In genomic region chr1:193625255-193625654, GRCh38 we compare ENCODE assay signal across 25 cellular contexts.
"Had no signal": no experiment of that assay in that cellular context is flagged by ENCODE, and none has a peak within 500 bp of the region (broad histone marks: within the 10 kb centered on the region; RNA-seq: fewer than 3 reads in every experiment).

No MANE protein-coding gene starts in this region.

- H3K27ac Mint-ChIP-seq: activated B cell treated with CpG ODN at 0.5 μM for 24 hours; activated CD4-positive, alpha-beta T cell treated with anti-CD3 and anti-CD28 coated beads for 36 hours; activated naive CD4-positive, alpha-beta T cell treated with anti-CD3 and anti-CD28 coated beads for 36 hours; activated naive CD8-positive, alpha-beta T cell treated with anti-CD3 and anti-CD28 coated beads, Interleukin-2, amount 10 ng/mL, durations not matched to agents 7 days and 5 days; activated T-cell treated with anti-CD3 and anti-CD28 coated beads, Interleukin-2, amount 50 U/mL, for 72 hours; nephron had no signal

- H3K4me1 ChIP-seq: breast epithelium, colonic mucosa, esophagus squamous epithelium, prostate gland, thyroid gland had no signal

- H3K27me3 ChIP-seq: breast epithelium, colonic mucosa, dorsolateral prefrontal cortex, esophagus squamous epithelium, heart left ventricle, neutrophil, ovary, thyroid gland had no signal

- H3K4me1 Mint-ChIP-seq: activated B cell treated with CpG ODN at 0.5 μM for 24 hours; activated CD4-positive, alpha-beta T cell treated with anti-CD3 and anti-CD28 coated beads for 36 hours; activated naive CD8-positive, alpha-beta T cell treated with anti-CD3 and anti-CD28 coated beads, Interleukin-2, amount 10 ng/mL, durations not matched to agents 7 days and 5 days had no signal

- H3K36me3 Mint-ChIP-seq: memory B cell had no signal

- H3K9me3 ChIP-seq: breast epithelium, colonic mucosa, esophagus squamous epithelium, heart left ventricle, neutrophil, ovary, prostate gland, thyroid gland had no signal

- H3K36me3 ChIP-seq: breast epithelium, colonic mucosa, esophagus squamous epithelium, heart left ventricle, neutrophil, ovary, prostate gland, thyroid gland had no signal

- H3K27ac ChIP-seq: breast epithelium, colonic mucosa, dorsolateral prefrontal cortex, esophagus squamous epithelium, heart left ventricle, neutrophil, ovary, prostate gland, thyroid gland had no signal

- H3K9me3 Mint-ChIP-seq: activated B cell treated with CpG ODN at 0.5 μM for 24 hours; activated naive CD4-positive, alpha-beta T cell treated with anti-CD3 and anti-CD28 coated beads for 36 hours; activated T-cell treated with anti-CD3 and anti-CD28 coated beads, Interleukin-2, amount 50 U/mL, for 72 hours; effector memory CD8-positive, alpha-beta T cell; memory B cell; nephron had no signal

- H3K27me3 Mint-ChIP-seq: activated CD4-positive, alpha-beta T cell treated with anti-CD3 and anti-CD28 coated beads for 36 hours; effector memory CD8-positive, alpha-beta T cell had no signal

- H3K4me3 ChIP-seq: breast epithelium, colonic mucosa, dorsolateral prefrontal cortex, esophagus squamous epithelium, heart left ventricle, ovary, prostate gland, thyroid gland had no signal

- DNase-seq: activated B cell treated with CpG ODN at 0.5 μM for 24 hours; activated CD4-positive, alpha-beta T cell treated with anti-CD3 and anti-CD28 coated beads for 36 hours; activated CD4-positive, alpha-beta T cell treated with anti-CD3 and anti-CD28 coated beads, Interleukin-2, amount 50 U/mL, for 48 hours; activated effector memory CD4-positive, alpha-beta T cell treated with Interleukin-2 at 50 U/mL for 16 hours; activated naive CD4-positive, alpha-beta T cell treated with anti-CD3 and anti-CD28 coated beads for 36 hours; activated naive CD8-positive, alpha-beta T cell treated with anti-CD3 and anti-CD28 coated beads, Interleukin-2, amount 10 ng/mL, durations not matched to agents 7 days and 5 days; activated T-cell treated with anti-CD3 and anti-CD28 coated beads, Interleukin-2, amount 50 U/mL, for 72 hours; amniotic stem cell; colonic mucosa; dorsolateral prefrontal cortex; effector memory CD8-positive, alpha-beta T cell; esophagus squamous epithelium; heart left ventricle; left cardiac atrium; ovary; stimulated activated CD4-positive, alpha-beta T cell treated with anti-CD3 and anti-CD28 coated beads, Interleukin-4, amount 100 ng/mL, for 24 hours; stimulated activated naive CD8-positive, alpha-beta T cell treated with anti-CD3 and anti-CD28 coated beads, Interleukin-15, Interleukin-2, amounts not matched to agents 100 U/mL and 50 U/mL, for 24 hours; substantia nigra; T1000; thyroid gland had no signal

- H3K4me3 Mint-ChIP-seq: activated B cell treated with CpG ODN at 0.5 μM for 24 hours; activated CD4-positive, alpha-beta T cell treated with anti-CD3 and anti-CD28 coated beads for 36 hours; activated naive CD4-positive, alpha-beta T cell treated with anti-CD3 and anti-CD28 coated beads for 36 hours; activated naive CD8-positive, alpha-beta T cell treated with anti-CD3 and anti-CD28 coated beads, Interleukin-2, amount 10 ng/mL, durations not matched to agents 7 days and 5 days; activated T-cell treated with anti-CD3 and anti-CD28 coated beads, Interleukin-2, amount 50 U/mL, for 72 hours; effector memory CD8-positive, alpha-beta T cell; memory B cell; nephron had no signal

- ATAC-seq: activated CD4-positive, alpha-beta T cell treated with anti-CD3 and anti-CD28 coated beads for 36 hours; activated T-cell treated with anti-CD3 and anti-CD28 coated beads, Interleukin-2, amount 50 U/mL, for 72 hours; effector memory CD8-positive, alpha-beta T cell; heart left ventricle; left cardiac atrium; stimulated activated naive CD8-positive, alpha-beta T cell treated with anti-CD3 and anti-CD28 coated beads, Interleukin-15, Interleukin-2, amounts not matched to agents 100 U/mL and 50 U/mL, for 24 hours had no signal
